9 cellular contexts compared by ENCODE assay signal in the genomic region with DNA sequence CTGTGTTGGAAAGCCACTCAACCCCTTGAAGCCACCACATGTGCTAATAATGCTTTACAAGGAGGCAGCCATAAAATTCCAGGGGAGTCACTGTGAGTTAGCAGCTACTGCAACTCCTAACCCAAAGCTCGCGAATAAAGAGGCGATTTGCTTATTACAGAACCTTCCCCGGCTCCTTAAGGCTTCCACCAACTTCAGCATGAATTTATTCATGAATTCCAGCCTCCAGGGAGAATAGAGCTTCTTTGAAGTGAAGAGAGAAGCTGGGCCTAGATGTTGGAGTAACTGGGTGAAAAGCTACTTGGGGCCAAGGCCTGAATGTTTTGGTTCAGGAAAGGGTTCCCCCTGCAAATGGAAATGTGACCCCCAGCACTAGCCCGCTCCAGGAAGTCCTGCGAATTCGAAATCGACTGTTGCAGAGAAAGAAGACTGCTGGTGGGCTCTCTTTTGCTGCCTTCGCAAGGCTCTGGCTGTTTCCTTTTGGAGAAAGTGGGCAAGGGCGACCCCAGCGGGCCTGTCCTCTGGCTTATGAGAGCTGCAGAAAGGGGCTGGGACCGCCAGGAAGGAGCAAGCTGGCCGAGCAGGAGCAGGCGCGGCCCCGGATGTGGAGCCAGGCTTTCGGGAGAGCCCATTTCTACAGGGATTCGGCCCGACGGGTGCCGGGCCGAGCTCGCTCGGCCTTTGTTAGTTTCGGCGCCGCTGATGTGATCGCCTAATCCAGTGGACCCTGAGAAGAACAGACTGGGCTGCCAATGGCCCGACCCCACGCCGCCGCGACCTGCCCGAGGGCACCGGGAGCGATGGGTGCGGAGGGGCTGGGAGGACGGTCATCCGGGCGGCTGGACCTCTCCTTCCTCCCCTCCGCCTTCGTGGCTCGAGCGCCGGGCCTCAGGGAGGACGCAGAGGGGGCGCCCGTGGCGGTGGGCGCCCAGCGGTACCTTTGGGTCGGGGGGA. TPM values are rescaled to one million over a fixed set of nuclear protein-coding genes. Genes with fewer than 3 reads are reported as not detected.
A peak's percentile ranks its signal among the peaks of the same experiment; 100 is the strongest.
DNase-seq lines count a peak whose midpoint lies in the region; ATAC-seq and TF ChIP-seq lines count a peak whose summit lies in the region.
"Had no signal": no experiment of that assay in that cellular context is flagged by ENCODE, and none has a peak within 500 bp of the region (broad histone marks: within the 10 kb centered on the region; RNA-seq: fewer than 3 reads in every experiment).

No MANE protein-coding gene starts in this region.

- TF ChIP-seq CTCF in GM10266 (IDR thresholded peaks at IDR 0.05; ENCODE audit: control insufficient read depth, insufficient read depth, low read depth, missing control alignments) (peak; percentile 6), WERI-Rb-1 (IDR thresholded peaks at IDR 0.05; ENCODE audit: low read depth, low read length) (no peak), neural progenitor cell (IDR thresholded peaks at IDR 0.05) (no peak)

- H3K36me3 ChIP-seq in WERI-Rb-1, result peaks cover 37% of the 10 kb centered on the region
- H3K36me3 ChIP-seq in iPS DF 6.9 (ENCODE audit: control insufficient read depth, insufficient read depth, low read length), result peaks cover 10% of the 10 kb centered on the region
- H3K36me3 ChIP-seq in neural progenitor cell, result no peaks in the 10 kb centered on the region

- ATAC-seq in HG03135 (IDR thresholded peaks at IDR 0.05; ENCODE audit: unreplicated experiment) (no peak), GM18505 (IDR thresholded peaks at IDR 0.05; ENCODE audit: unreplicated experiment) (no peak)

- no peak overlapping the region for H3K9ac ChIP-seq in neural progenitor cell

- peaks cover 93% of the 10 kb centered on the region for H4K20me1 ChIP-seq in neural progenitor cell (ENCODE audit: low read depth)

- no peak for TF ChIP-seq POLR2A in GM18505 (IDR thresholded peaks at IDR 0.05; ENCODE audit: borderline replicate concordance, extremely low read depth, insufficient read depth, insufficient read length)

- H3K27me3 ChIP-seq in WERI-Rb-1 (ENCODE audit: insufficient read depth, low read depth, severe bottlenecking) (no peaks in the 10 kb centered on the region), iPS DF 6.9 (ENCODE audit: control insufficient read depth, insufficient read depth, low read length) (peaks cover 41% of the 10 kb centered on the region), neural progenitor cell (peaks cover 73% of the 10 kb centered on the region)

- no peak overlapping the region for H3K27ac Mint-ChIP-seq in neural progenitor cell
- H3K27ac Mint-ChIP-seq in activated naive CD8-positive, alpha-beta T cell treated with anti-CD3 and anti-CD28 coated beads for 36 hours, result no peak overlapping the region

- peak overlapping the region; percentile 58 for H3K4me3 ChIP-seq in WERI-Rb-1 (ENCODE audit: low read depth, low read length)
- H3K4me3 ChIP-seq in iPS DF 6.9 (ENCODE audit: low read length), result peak overlapping the region; percentile 15; the same call in 1 of the 2 replicates
- peak overlapping the region; percentile 54 for H3K4me3 ChIP-seq in neural progenitor cell

- H3K27me3 Mint-ChIP-seq in neural progenitor cell (ENCODE audit: insufficient read depth, low read depth), result peaks cover 46% of the 10 kb centered on the region
- H3K27me3 Mint-ChIP-seq in activated naive CD8-positive, alpha-beta T cell treated with anti-CD3 and anti-CD28 coated beads for 36 hours, result peaks cover 71% of the 10 kb centered on the region

- no CpG with 5 or more reads among the region's 52 CpGs for WGBS in iPS DF 6.9 (ENCODE audit: insufficient coverage, insufficient read length)

- peak overlapping the region; percentile 66 for H2AFZ ChIP-seq in neural progenitor cell (replicated peaks)

- H3K36me3 Mint-ChIP-seq in neural progenitor cell, result peaks cover 8% of the 10 kb centered on the region
- no peaks in the 10 kb centered on the region for H3K36me3 Mint-ChIP-seq in activated naive CD8-positive, alpha-beta T cell treated with anti-CD3 and anti-CD28 coated beads for 36 hours

- H3K9me3 ChIP-seq in WERI-Rb-1 (ENCODE audit: severe bottlenecking) (no peaks in the 10 kb centered on the region), iPS DF 6.9 (ENCODE audit: control insufficient read depth, insufficient read depth, low read length) (no peaks in the 10 kb centered on the region), neural progenitor cell (ENCODE audit: low read depth) (no peaks in the 10 kb centered on the region)

- H3K27ac ChIP-seq in WERI-Rb-1 (no peak overlapping the region), iPS DF 6.9 (ENCODE audit: low read length) (no peak overlapping the region), neural progenitor cell (no peak overlapping the region)

- H3K4me2 ChIP-seq in neural progenitor cell, result peak overlapping the region; percentile 85

- peaks cover 46% of the 10 kb centered on the region for H3K4me1 Mint-ChIP-seq in neural progenitor cell
- H3K4me1 Mint-ChIP-seq in activated naive CD8-positive, alpha-beta T cell treated with anti-CD3 and anti-CD28 coated beads for 36 hours, result peaks cover 6% of the 10 kb centered on the region

- no peaks in the 10 kb centered on the region for H3K79me2 ChIP-seq in neural progenitor cell (ENCODE audit: low read depth)

- DNase-seq in GM10266 (ENCODE audit: extremely low spot score) (no peak), WERI-Rb-1 (peak; percentile 76), iPS DF 6.9 (ENCODE audit: low read depth, low spot score) (no peak), neural progenitor cell (ENCODE audit: low spot score) (peak; percentile 91)
- DNase-seq in activated naive CD8-positive, alpha-beta T cell treated with anti-CD3 and anti-CD28 coated beads for 36 hours, result no peak
- no peak for DNase-seq in activated CD8-positive, alpha-beta memory T cell treated with anti-CD3 and anti-CD28 coated beads for 24 hours
- DNase-seq: MM.1S had no signal

- H3K4me1 ChIP-seq in iPS DF 6.9 (ENCODE audit: control insufficient read depth, insufficient read depth, low read length), result peaks cover 8% of the 10 kb centered on the region
- H3K4me1 ChIP-seq in neural progenitor cell, result peaks cover 34% of the 10 kb centered on the region

- H3K9me3 Mint-ChIP-seq in neural progenitor cell, result no peaks in the 10 kb centered on the region
- no peaks in the 10 kb centered on the region for H3K9me3 Mint-ChIP-seq in activated naive CD8-positive, alpha-beta T cell treated with anti-CD3 and anti-CD28 coated beads for 36 hours

- H3K4me3 Mint-ChIP-seq in neural progenitor cell, result peak overlapping the region; percentile 78
- no peak overlapping the region for H3K4me3 Mint-ChIP-seq in activated naive CD8-positive, alpha-beta T cell treated with anti-CD3 and anti-CD28 coated beads for 36 hours

- H3F3A ChIP-seq in neural progenitor cell (ENCODE audit: low read depth), result peaks cover 76% of the 10 kb centered on the region

RNA-seq across cellular contexts. Expression of a gene that starts 7.6 kb away (rescaled TPM):
- 2.8 and 15.2 TPM in 2 replicates for total RNA-seq in neural progenitor cell (ENCODE audit: low replicate concordance)
- total RNA-seq in activated naive CD8-positive, alpha-beta T cell treated with anti-CD3 and anti-CD28 coated beads for 36 hours, result 1 to 10 TPM; 3.5 to 4.1 TPM

RNA-seq across cellular contexts. Expression of a gene that starts 11.3 kb away (rescaled TPM):
- total RNA-seq in neural progenitor cell (ENCODE audit: low replicate concordance), result 53.5 and 155 TPM in 2 replicates
- 1 to 10 TPM; 5.2 to 5.4 TPM for total RNA-seq in activated naive CD8-positive, alpha-beta T cell treated with anti-CD3 and anti-CD28 coated beads for 36 hours

RNA-seq across cellular contexts. Expression of a gene that starts 50.0 kb away (rescaled TPM):
- total RNA-seq in neural progenitor cell (ENCODE audit: low replicate concordance), result 2.7 and 5.6 TPM in 2 replicates
- 10 to 100 TPM; 18.2 to 18.6 TPM for total RNA-seq in activated naive CD8-positive, alpha-beta T cell treated with anti-CD3 and anti-CD28 coated beads for 36 hours

RNA-seq across cellular contexts. Expression of a gene that starts 58.5 kb away (rescaled TPM):
- total RNA-seq in neural progenitor cell (ENCODE audit: low replicate concordance), result not detected in 2 replicates
- total RNA-seq in activated naive CD8-positive, alpha-beta T cell treated with anti-CD3 and anti-CD28 coated beads for 36 hours, result not detected

Comparison
In these comparisons a context has a peak if more than half of its experiments do, and no peak if none do; other contexts are left out.
1. DNase-seq: peak in WERI-Rb-1 (single experiment) and neural progenitor cell (single experiment); none in GM10266 (single experiment), iPS DF 6.9 (single experiment), activated naive CD8-positive, alpha-beta T cell treated with anti-CD3 and anti-CD28 coated beads for 36 hours (single experiment) and activated CD8-positive, alpha-beta memory T cell treated with anti-CD3 and anti-CD28 coated beads for 24 hours (single experiment).
2. Peak in every context shown above with its lines, with median percentiles within 50 percentile points of each other: H3K4me3 ChIP-seq.